ENCODE assay signal across 14 cellular contexts in the genomic region with DNA sequence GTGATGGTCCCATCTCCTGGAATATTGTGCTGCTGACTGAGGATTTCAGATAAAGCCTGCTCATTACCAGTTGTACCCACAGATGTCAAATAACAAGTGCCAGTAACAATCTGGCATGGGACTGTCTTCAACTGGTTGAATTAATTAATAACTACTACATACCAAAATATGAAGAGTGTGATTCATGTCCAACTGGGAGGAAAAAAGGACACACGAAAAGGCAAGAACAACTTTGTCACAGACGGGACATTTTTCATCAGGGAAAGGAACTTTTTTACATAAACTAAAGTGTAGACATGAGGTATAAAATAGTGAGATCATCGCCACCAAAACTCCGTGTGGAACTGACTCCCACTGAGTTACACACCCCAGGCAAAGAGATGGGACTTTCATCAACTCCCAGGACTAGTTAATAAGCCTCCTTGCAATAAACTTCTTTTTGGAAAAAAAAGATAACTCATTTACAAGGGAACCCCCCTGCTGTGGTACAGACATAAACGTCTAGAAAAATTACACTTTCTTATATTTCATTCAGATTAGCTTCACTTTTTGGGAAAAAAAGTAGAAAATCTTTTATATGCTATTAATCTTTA. TPM values are rescaled to one million over a fixed set of nuclear protein-coding genes. Genes with fewer than 3 reads are reported as not detected.
"Had no signal": no experiment of that assay in that cellular context is flagged by ENCODE, and none has a peak within 500 bp of the region (broad histone marks: within the 10 kb centered on the region; RNA-seq: fewer than 3 reads in every experiment).

No MANE protein-coding gene starts in this region.

- H3K9me3 ChIP-seq: adrenal gland, stomach, testis had no signal

- H3K4me3 ChIP-seq: adrenal gland, stomach, testis had no signal

- ATAC-seq: activated CD8-positive, alpha-beta memory T cell treated with anti-CD3 and anti-CD28 coated beads, Interleukin-2, amount 10 ng/mL, durations not matched to agents 7 days and 5 days; esophagus mucosa had no signal

- DNase-seq: activated CD4-positive, alpha-beta T cell treated with anti-CD3 and anti-CD28 coated beads, Interleukin-2, amount 50 U/mL, for 48 hours; activated CD8-positive, alpha-beta memory T cell treated with anti-CD3 and anti-CD28 coated beads, Interleukin-2, amount 10 ng/mL, durations not matched to agents 7 days and 5 days; activated naive CD4-positive, alpha-beta T cell treated with anti-CD3 and anti-CD28 coated beads, Interleukin-2, amount 10 ng/mL, durations not matched to agents 7 days and 5 days; activated T-cell treated with anti-CD3 and anti-CD28 coated beads, Interleukin-2, amount 50 U/mL, for 1 hour; nephron progenitor cell; stimulated activated CD4-positive, alpha-beta T cell treated with anti-CD3 and anti-CD28 coated beads, Interleukin-12 subunit alpha, Interleukin-12 subunit beta, amount 100 ng/mL, for 4 hours; stimulated activated CD4-positive, alpha-beta T cell treated with anti-CD3 and anti-CD28 coated beads, Interleukin-2, amount 100 ng/mL, for 24 hours; stomach; T-helper 1 cell; testis; WERI-Rb-1 had no signal

- H3K36me3 ChIP-seq: adrenal gland, stomach, WERI-Rb-1 had no signal

- H3K4me1 ChIP-seq: adrenal gland, stomach, testis had no signal

- H3K27ac ChIP-seq: adrenal gland, stomach, testis, WERI-Rb-1 had no signal

- H3K27me3 ChIP-seq: adrenal gland, stomach, testis had no signal

RNA-seq across cellular contexts. Expression of a gene that starts 55.0 kb away (rescaled TPM):
- total RNA-seq: activated CD8-positive, alpha-beta memory T cell treated with anti-CD3 and anti-CD28 coated beads, Interleukin-2, amount 10 ng/mL, durations not matched to agents 7 days and 5 days; activated T-helper 2 cell treated with anti-CD3 and anti-CD28 coated beads, Interferon-gamma antibody, Interleukin-2, Interleukin-4, amounts not matched to agents 10 μg/mL and 5 μg/mL and 100 μg/mL, durations not matched to agents 14 hours and 24 hours and 36 hours had no signal
